15 cellular contexts compared by ENCODE assay signal in the genomic region with DNA sequence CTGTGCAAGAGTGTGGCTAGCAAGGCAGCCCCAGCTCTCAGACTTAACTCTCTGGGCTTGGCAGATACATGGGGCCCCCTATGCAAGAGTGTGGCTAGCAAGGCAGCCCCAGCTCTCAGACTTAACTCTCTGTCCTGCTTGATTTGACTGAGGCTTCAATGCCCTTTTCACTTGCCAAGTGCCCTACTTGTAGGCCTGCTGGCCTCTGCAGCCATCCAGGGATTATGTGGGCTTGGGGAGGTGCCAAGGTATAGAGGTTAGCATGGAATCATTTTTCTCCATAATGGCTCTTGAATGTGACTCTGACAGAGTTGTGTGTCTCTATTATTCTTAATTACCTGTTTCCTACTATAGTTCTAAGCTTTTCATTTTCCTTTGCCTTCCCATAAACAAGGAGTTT.
"Had no signal": no experiment of that assay in that cellular context is flagged by ENCODE, and none has a peak within 500 bp of the region (broad histone marks: within the 10 kb centered on the region; RNA-seq: fewer than 3 reads in every experiment).

No MANE protein-coding gene starts in this region.

- H3K79me2 ChIP-seq: parathyroid adenoma had no signal

- H3K9ac ChIP-seq: parathyroid adenoma had no signal

- ATAC-seq: naive thymus-derived CD4-positive, alpha-beta T cell had no signal

- H3K4me3 ChIP-seq: dorsolateral prefrontal cortex, heart left ventricle, right atrium auricular region, sigmoid colon, smooth muscle cell had no signal

- H3K27ac ChIP-seq: dorsolateral prefrontal cortex, heart left ventricle, parathyroid adenoma, right atrium auricular region, sigmoid colon had no signal

- H3K4me2 ChIP-seq: smooth muscle cell had no signal

- H3K27me3 ChIP-seq: dorsolateral prefrontal cortex, heart left ventricle, right atrium auricular region, sigmoid colon had no signal

- H3K9me3 ChIP-seq: heart left ventricle, right atrium auricular region, sigmoid colon had no signal

- H2AFZ ChIP-seq: parathyroid adenoma had no signal

- H3K4me1 ChIP-seq: parathyroid adenoma, sigmoid colon had no signal

- DNase-seq: cortex of kidney; dorsolateral prefrontal cortex; effector CD8-positive, alpha-beta T cell; foreskin melanocyte; heart left ventricle; hippocampal formation; mesendoderm; naive thymus-derived CD4-positive, alpha-beta T cell; nephron progenitor cell; sigmoid colon; stimulated activated CD4-positive, alpha-beta T cell treated with anti-CD3 and anti-CD28 coated beads, Interleukin-2, amount 100 ng/mL, for 48 hours; stimulated activated naive CD4-positive, alpha-beta T cell treated with Interleukin-2 at 50 U/mL for 16 hours had no signal
